6 cellular contexts compared by ENCODE assay signal in the genomic region with DNA sequence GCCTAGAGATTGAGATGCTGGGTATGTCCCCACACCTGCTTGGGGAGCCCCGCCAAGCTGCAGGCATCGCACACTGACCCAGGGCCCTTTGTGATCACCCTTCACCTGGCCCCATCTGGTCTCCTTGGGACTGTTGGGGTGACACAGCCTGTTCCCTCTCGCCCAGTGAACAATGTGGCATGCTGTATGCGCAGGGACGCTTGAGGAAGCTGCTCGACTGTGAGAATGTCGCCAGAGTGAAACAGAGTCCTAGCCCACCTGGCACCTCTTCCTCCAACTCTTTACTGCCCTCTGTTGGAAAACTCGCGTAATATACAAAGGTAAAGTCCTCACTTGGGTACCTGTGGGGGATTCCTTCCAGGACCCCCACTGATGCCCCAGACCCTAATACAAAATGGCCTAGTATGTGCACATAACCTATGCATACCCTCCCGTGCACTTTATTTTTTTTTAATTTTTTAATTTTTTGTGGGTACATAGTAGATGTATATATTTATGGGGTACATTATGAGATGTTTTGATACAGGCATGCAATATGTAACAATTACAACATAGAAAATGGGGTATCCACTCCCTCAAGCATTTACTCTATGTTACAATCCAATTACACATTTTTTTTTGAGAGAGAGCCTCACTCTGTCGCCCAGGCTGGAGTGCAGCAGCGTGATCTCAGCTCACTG. TPM values are rescaled to one million over a fixed set of nuclear protein-coding genes. Genes with fewer than 3 reads are reported as not detected.
A peak's percentile ranks its signal among the peaks of the same experiment; 100 is the strongest.
DNase-seq lines count a peak whose midpoint lies in the region; ATAC-seq and TF ChIP-seq lines count a peak whose summit lies in the region.

No MANE protein-coding gene starts in this region.

- no peak overlapping the region for H2BK120ac ChIP-seq in mesendoderm (ENCODE audit: low read depth, low read length)

- no peak overlapping the region for H3K23ac ChIP-seq in mesendoderm (ENCODE audit: low read length)

- H3K9ac ChIP-seq in mesendoderm (ENCODE audit: low read length): no peak overlapping the region

- H3K36me3 Mint-ChIP-seq in activated naive CD4-positive, alpha-beta T cell treated with anti-CD3 and anti-CD28 coated beads, Interleukin-2, amount 50 U/mL, for 72 hours: no peaks in the 10 kb centered on the region

- peak; percentile 70 to 84 for ATAC-seq in activated naive CD4-positive, alpha-beta T cell treated with anti-CD3 and anti-CD28 coated beads, Interleukin-2, amount 50 U/mL, for 72 hours
- ATAC-seq in GM18511 (IDR thresholded peaks at IDR 0.05; ENCODE audit: unreplicated experiment): no peak

- H3K9me3 Mint-ChIP-seq in activated naive CD4-positive, alpha-beta T cell treated with anti-CD3 and anti-CD28 coated beads, Interleukin-2, amount 50 U/mL, for 72 hours: no peaks in the 10 kb centered on the region

- no peak overlapping the region for H3K4me2 ChIP-seq in mesendoderm (ENCODE audit: low read length)

- H3K4me1 ChIP-seq in mesendoderm (ENCODE audit: control insufficient read depth, low read depth, low read length): no peaks in the 10 kb centered on the region

- no peak overlapping the region for H2BK5ac ChIP-seq in mesendoderm (ENCODE audit: low read length)

- no peak overlapping the region for H2AK5ac ChIP-seq in mesendoderm (ENCODE audit: low read length)

- H3K4ac ChIP-seq in mesendoderm (ENCODE audit: low read depth, low read length): no peak overlapping the region

- no peak for DNase-seq in activated naive CD4-positive, alpha-beta T cell treated with anti-CD3 and anti-CD28 coated beads, Interleukin-2, amount 50 U/mL, for 72 hours (ENCODE audit: low spot score in 2 of 2)
- DNase-seq in activated naive CD4-positive, alpha-beta T cell (lab: John Stamatoyannopoulos, UW): no peak
- peak; percentile 57 for DNase-seq in mesendoderm
- DNase-seq in DMS114 treated with DMSO at 0.1 percent for 48 hours (lab: John Stamatoyannopoulos, UW; ENCODE audit: unreplicated experiment): no peak

- no peaks in the 10 kb centered on the region for H3K79me1 ChIP-seq in mesendoderm (ENCODE audit: low read length)

- no peak overlapping the region for H2BK15ac ChIP-seq in mesendoderm (replicated peaks; ENCODE audit: low read depth)

- no CpG with 5 or more reads among the region's 12 CpGs for WGBS in mesendoderm (ENCODE audit: extremely low coverage, insufficient coverage, low lambda C conversion rate)

- peak overlapping the region in 1 of 2 donors; percentile 48 for H3K27ac Mint-ChIP-seq in activated naive CD4-positive, alpha-beta T cell treated with anti-CD3 and anti-CD28 coated beads, Interleukin-2, amount 50 U/mL, for 72 hours

- TF ChIP-seq CTCF in WI38 (IDR thresholded peaks at IDR 0.05; ENCODE audit: low read depth, low read length): peak; percentile 25; the same call in 1 of the 2 replicates

- H3K27me3 ChIP-seq in mesendoderm (ENCODE audit: insufficient read depth, low read length, poor library complexity): no peaks in the 10 kb centered on the region

- H3K56ac ChIP-seq in mesendoderm (ENCODE audit: low read length): no peak overlapping the region

- H4K5ac ChIP-seq in mesendoderm (ENCODE audit: low read length): no peak overlapping the region

- H3K27ac ChIP-seq in mesendoderm (ENCODE audit: low read depth, low read length): no peak overlapping the region

- H3K4me3 ChIP-seq in WI38 (ENCODE audit: low read depth, low read length): no peak overlapping the region
- H3K4me3 ChIP-seq in mesendoderm (ENCODE audit: low read length): no peak overlapping the region

- H3K36me3 ChIP-seq in mesendoderm (ENCODE audit: control insufficient read depth, insufficient read depth, low read length): no peaks in the 10 kb centered on the region

- no peak overlapping the region for H3K18ac ChIP-seq in mesendoderm (ENCODE audit: low read length)

- H4K8ac ChIP-seq in mesendoderm (ENCODE audit: low read depth, low read length): no peak overlapping the region

- H3K79me2 ChIP-seq in mesendoderm (ENCODE audit: control insufficient read depth, insufficient read depth, low read length): no peaks in the 10 kb centered on the region

RNA-seq across cellular contexts. Expression of gene BLOC1S3, which starts 9.0 kb away (rescaled TPM):
- 10 to 100 TPM; 15.0 to 16.7 TPM for total RNA-seq in activated naive CD4-positive, alpha-beta T cell treated with anti-CD3 and anti-CD28 coated beads, Interleukin-2, amount 50 U/mL, for 72 hours
- 2.1 TPM for polyA plus RNA-seq in mesendoderm (2013, experiment 1 of 2)
- polyA plus RNA-seq in mesendoderm (2013, experiment 2 of 2): 2.2 TPM

RNA-seq across cellular contexts. Expression of gene TRAPPC6A, which starts 9.5 kb away (rescaled TPM):
- 10 to 100 TPM; 27.2 to 36.8 TPM for total RNA-seq in activated naive CD4-positive, alpha-beta T cell treated with anti-CD3 and anti-CD28 coated beads, Interleukin-2, amount 50 U/mL, for 72 hours
- polyA plus RNA-seq in mesendoderm (2013, experiment 1 of 2): 17.1 TPM
- 16.6 TPM for polyA plus RNA-seq in mesendoderm (2013, experiment 2 of 2)

RNA-seq across cellular contexts. Expression of gene NKPD1, which starts 26.8 kb away (rescaled TPM):
- total RNA-seq in activated naive CD4-positive, alpha-beta T cell treated with anti-CD3 and anti-CD28 coated beads, Interleukin-2, amount 50 U/mL, for 72 hours: under 1 TPM in 1 of 2 donors, not detected in 1; 0.14 TPM
- 0.01 TPM for polyA plus RNA-seq in mesendoderm (2013, experiment 1 of 2)
- polyA plus RNA-seq in mesendoderm (2013, experiment 2 of 2): 0.03 TPM

RNA-seq across cellular contexts. Expression of gene EXOC3L2, which starts 57.6 kb away (rescaled TPM):
- total RNA-seq in activated naive CD4-positive, alpha-beta T cell treated with anti-CD3 and anti-CD28 coated beads, Interleukin-2, amount 50 U/mL, for 72 hours: not detected
- 0.37 TPM for polyA plus RNA-seq in mesendoderm (2013, experiment 1 of 2)
- 0.36 TPM for polyA plus RNA-seq in mesendoderm (2013, experiment 2 of 2)
